Comparison of ENCODE assay signal across 12 cellular contexts in genomic region chr6:90892271-90892670, GRCh38.
"Had no signal": no experiment of that assay in that cellular context is flagged by ENCODE, and none has a peak within 500 bp of the region (broad histone marks: within the 10 kb centered on the region; RNA-seq: fewer than 3 reads in every experiment).

No MANE protein-coding gene starts in this region.

- H3K27me3 ChIP-seq: brain microvascular endothelial cell, thyroid gland had no signal

- H3K27ac ChIP-seq: brain microvascular endothelial cell, coronary artery, thyroid gland had no signal

- DNase-seq: activated CD4-positive, CD25-positive, alpha-beta regulatory T cell treated with anti-CD3 and anti-CD28 coated beads, Interleukin-2, amount 50 U/mL, for 72 hours; activated naive CD8-positive, alpha-beta T cell treated with anti-CD3 and anti-CD28 coated beads, Interleukin-2, amount 10 ng/mL, durations not matched to agents 7 days and 5 days; brain microvascular endothelial cell; effector CD4-positive, alpha-beta T cell; foreskin melanocyte; kidney glomerular epithelial cell; left ventricle myocardium superior; naive thymus-derived CD8-positive, alpha-beta T cell; posterior cingulate gyrus; thyroid gland had no signal

- H3K4me1 ChIP-seq: thyroid gland had no signal

- ATAC-seq: left ventricle myocardium superior; naive thymus-derived CD8-positive, alpha-beta T cell; stimulated activated memory B cell treated with anti-CD40 and anti-IgM and Interleukin-4, amounts not matched to agents 10 μg/mL and 1 μg/mL and 100 μg/mL, for 72 hours had no signal
